Comparison of ENCODE assay signal across 1 cellular context in the genomic region with DNA sequence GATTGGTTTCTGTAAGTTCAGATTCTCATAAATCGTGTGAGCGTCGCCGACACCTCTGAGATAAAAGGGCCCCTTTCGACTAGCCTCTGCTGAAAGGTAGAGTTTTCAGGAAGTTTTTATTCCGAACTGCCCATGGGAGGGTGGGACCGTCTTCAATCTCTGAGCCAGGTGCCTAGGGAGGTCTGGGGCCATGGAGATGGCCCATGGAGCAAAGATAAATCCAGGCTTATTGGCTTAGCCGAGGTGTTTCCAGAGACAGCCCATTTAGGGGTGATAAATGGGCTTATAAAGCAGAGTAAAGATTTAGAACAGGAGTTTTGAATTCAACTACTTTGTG.
TF ChIP-seq lines count a peak whose summit lies in the region.

No MANE protein-coding gene starts in this region.

TF ChIP-seq in H1, 55 proteins besides CTCF, POLR2A, EP300 and RAD21:
- TF ChIP-seq, protein P1, sequence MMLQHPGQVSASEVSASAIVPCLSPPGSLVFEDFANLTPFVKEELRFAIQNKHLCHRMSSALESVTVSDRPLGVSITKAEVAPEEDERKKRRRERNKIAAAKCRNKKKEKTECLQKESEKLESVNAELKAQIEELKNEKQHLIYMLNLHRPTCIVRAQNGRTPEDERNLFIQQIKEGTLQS (IDR thresholded peaks at IDR 0.05; ENCODE audit: insufficient read depth, low read depth, low read length), result no peak
- no peak for TF ChIP-seq CHD1 (IDR thresholded peaks at IDR 0.05; ENCODE audit: low read depth, low read length)
- peak; percentile 6 for TF ChIP-seq SAP30 (IDR thresholded peaks at IDR 0.05; ENCODE audit: insufficient read depth, insufficient replicate concordance, low read length)
- TF ChIP-seq, protein P2, sequence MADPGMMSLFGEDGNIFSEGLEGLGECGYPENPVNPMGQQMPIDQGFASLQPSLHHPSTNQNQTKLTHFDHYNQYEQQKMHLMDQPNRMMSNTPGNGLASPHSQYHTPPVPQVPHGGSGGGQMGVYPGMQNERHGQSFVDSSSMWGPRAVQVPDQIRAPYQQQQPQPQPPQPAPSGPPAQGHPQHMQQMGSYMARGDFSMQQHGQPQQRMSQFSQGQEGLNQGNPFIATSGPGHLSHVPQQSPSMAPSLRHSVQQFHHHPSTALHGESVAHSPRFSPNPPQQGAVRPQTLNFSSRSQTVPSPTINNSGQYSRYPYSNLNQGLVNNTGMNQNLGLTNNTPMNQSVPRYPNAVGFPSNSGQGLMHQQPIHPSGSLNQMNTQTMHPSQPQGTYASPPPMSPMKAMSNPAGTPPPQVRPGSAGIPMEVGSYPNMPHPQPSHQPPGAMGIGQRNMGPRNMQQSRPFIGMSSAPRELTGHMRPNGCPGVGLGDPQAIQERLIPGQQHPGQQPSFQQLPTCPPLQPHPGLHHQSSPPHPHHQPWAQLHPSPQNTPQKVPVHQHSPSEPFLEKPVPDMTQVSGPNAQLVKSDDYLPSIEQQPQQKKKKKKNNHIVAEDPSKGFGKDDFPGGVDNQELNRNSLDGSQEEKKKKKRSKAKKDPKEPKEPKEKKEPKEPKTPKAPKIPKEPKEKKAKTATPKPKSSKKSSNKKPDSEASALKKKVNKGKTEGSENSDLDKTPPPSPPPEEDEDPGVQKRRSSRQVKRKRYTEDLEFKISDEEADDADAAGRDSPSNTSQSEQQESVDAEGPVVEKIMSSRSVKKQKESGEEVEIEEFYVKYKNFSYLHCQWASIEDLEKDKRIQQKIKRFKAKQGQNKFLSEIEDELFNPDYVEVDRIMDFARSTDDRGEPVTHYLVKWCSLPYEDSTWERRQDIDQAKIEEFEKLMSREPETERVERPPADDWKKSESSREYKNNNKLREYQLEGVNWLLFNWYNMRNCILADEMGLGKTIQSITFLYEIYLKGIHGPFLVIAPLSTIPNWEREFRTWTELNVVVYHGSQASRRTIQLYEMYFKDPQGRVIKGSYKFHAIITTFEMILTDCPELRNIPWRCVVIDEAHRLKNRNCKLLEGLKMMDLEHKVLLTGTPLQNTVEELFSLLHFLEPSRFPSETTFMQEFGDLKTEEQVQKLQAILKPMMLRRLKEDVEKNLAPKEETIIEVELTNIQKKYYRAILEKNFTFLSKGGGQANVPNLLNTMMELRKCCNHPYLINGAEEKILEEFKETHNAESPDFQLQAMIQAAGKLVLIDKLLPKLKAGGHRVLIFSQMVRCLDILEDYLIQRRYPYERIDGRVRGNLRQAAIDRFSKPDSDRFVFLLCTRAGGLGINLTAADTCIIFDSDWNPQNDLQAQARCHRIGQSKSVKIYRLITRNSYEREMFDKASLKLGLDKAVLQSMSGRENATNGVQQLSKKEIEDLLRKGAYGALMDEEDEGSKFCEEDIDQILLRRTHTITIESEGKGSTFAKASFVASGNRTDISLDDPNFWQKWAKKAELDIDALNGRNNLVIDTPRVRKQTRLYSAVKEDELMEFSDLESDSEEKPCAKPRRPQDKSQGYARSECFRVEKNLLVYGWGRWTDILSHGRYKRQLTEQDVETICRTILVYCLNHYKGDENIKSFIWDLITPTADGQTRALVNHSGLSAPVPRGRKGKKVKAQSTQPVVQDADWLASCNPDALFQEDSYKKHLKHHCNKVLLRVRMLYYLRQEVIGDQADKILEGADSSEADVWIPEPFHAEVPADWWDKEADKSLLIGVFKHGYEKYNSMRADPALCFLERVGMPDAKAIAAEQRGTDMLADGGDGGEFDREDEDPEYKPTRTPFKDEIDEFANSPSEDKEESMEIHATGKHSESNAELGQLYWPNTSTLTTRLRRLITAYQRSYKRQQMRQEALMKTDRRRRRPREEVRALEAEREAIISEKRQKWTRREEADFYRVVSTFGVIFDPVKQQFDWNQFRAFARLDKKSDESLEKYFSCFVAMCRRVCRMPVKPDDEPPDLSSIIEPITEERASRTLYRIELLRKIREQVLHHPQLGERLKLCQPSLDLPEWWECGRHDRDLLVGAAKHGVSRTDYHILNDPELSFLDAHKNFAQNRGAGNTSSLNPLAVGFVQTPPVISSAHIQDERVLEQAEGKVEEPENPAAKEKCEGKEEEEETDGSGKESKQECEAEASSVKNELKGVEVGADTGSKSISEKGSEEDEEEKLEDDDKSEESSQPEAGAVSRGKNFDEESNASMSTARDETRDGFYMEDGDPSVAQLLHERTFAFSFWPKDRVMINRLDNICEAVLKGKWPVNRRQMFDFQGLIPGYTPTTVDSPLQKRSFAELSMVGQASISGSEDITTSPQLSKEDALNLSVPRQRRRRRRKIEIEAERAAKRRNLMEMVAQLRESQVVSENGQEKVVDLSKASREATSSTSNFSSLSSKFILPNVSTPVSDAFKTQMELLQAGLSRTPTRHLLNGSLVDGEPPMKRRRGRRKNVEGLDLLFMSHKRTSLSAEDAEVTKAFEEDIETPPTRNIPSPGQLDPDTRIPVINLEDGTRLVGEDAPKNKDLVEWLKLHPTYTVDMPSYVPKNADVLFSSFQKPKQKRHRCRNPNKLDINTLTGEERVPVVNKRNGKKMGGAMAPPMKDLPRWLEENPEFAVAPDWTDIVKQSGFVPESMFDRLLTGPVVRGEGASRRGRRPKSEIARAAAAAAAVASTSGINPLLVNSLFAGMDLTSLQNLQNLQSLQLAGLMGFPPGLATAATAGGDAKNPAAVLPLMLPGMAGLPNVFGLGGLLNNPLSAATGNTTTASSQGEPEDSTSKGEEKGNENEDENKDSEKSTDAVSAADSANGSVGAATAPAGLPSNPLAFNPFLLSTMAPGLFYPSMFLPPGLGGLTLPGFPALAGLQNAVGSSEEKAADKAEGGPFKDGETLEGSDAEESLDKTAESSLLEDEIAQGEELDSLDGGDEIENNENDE (IDR thresholded peaks at IDR 0.05; ENCODE audit: insufficient replicate concordance, low read length), result no peak
- TF ChIP-seq RXRA (IDR thresholded peaks at IDR 0.05; ENCODE audit: insufficient read depth, low read depth, low read length), result no peak
